In genomic region chr5:90691533-90691932, GRCh38 we compare ENCODE assay signal across 11 cellular contexts.
"Had no signal": no experiment of that assay in that cellular context is flagged by ENCODE, and none has a peak within 500 bp of the region (broad histone marks: within the 10 kb centered on the region; RNA-seq: fewer than 3 reads in every experiment).

No MANE protein-coding gene starts in this region.

- H3K9me3 ChIP-seq: HAP-1 had no signal

- H3K4me2 ChIP-seq: GM23338 had no signal

- H3K27ac ChIP-seq: GM23248 had no signal

- ATAC-seq: GM23338, HCT116 had no signal

- DNase-seq: GM23248, GOT3, H7, H9, HCEC 1CT, HFFc6 had no signal

- FAIRE-seq: H1, H54 had no signal

- H2AFZ ChIP-seq: GM23248, GM23338 had no signal

- H3K4me3 ChIP-seq: GM23248, GM23338, HAP-1 had no signal

- H3K9ac ChIP-seq: GM23248 had no signal
